Comparison of ENCODE assay signal across 8 cellular contexts in the genomic region with DNA sequence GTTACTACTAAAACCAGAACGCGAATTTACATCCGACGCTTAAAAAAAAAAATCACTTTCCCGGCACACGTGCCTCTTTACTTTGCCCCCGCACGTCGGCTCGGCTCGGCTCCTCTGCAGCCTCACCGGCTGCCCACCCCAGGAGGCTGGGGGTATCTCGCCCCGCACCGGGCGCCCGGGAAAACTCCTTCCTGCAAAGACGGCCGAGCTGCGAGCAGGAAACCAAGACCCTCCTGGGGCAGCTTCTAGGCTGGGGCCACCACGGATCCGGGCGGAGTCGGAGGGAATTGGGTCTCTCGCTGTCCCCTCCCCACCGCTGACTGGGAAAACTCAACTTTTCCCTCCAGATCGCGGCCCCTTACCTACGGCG. TPM values are rescaled to one million over a fixed set of nuclear protein-coding genes. Genes with fewer than 3 reads are reported as not detected.
DNase-seq lines count a peak whose midpoint lies in the region; TF ChIP-seq lines count a peak whose summit lies in the region.

No MANE protein-coding gene starts in this region.

- no peak overlapping the region for H4K8ac ChIP-seq in neuronal stem cell (ENCODE audit: low read depth, low read length)

- H2BK5ac ChIP-seq in neuronal stem cell (ENCODE audit: low read length): peak overlapping the region; percentile 87

- peak overlapping the region; percentile 98 for H3K18ac ChIP-seq in neuronal stem cell (ENCODE audit: low read length)

- peak overlapping the region; percentile 89 for H3K14ac ChIP-seq in neuronal stem cell (ENCODE audit: low read length)

- no peak overlapping the region for H2BK12ac ChIP-seq in neuronal stem cell (ENCODE audit: low read length)

- H2AK5ac ChIP-seq in neuronal stem cell (ENCODE audit: low read depth, low read length): no peak overlapping the region

- peaks cover 12% of the 10 kb centered on the region for H3K4me1 Mint-ChIP-seq in CD14-positive monocyte

- no peaks in the 10 kb centered on the region for H3K9me3 Mint-ChIP-seq in CD14-positive monocyte

- no peaks in the 10 kb centered on the region for H4K20me1 ChIP-seq in SU-DHL-6 (ENCODE audit: low read depth, low read length)

- peaks cover 5% of the 10 kb centered on the region for H3K4me1 ChIP-seq in HEK293 (ENCODE audit: control insufficient read depth, insufficient read depth, low read length)
- peaks cover 3% of the 10 kb centered on the region in 2 donors for H3K4me1 ChIP-seq in neuronal stem cell (ENCODE audit: control insufficient read depth in 2 of 2, insufficient read depth in 1 of 2, low read depth in 1 of 2, low read length in 2 of 2)

- H3K9ac ChIP-seq in SU-DHL-6 (ENCODE audit: low read length): peak overlapping the region; percentile 56
- peak overlapping the region; percentile 90 for H3K9ac ChIP-seq in neuronal stem cell (ENCODE audit: low read depth, low read length, poor library complexity)

- peak overlapping the region; percentile 86 to 94 for H3K4me3 Mint-ChIP-seq in CD14-positive monocyte

- H3K4me3 ChIP-seq in HEK293 (ENCODE audit: low read depth, low read length) (peak overlapping the region; percentile 81), SU-DHL-6 (ENCODE audit: insufficient read depth, low read length, poor library complexity, severe bottlenecking) (peak overlapping the region; percentile 65), fibroblast of mammary gland (ENCODE audit: control insufficient read depth, low read depth, low read length) (peak overlapping the region; percentile 64), neuronal stem cell (ENCODE audit: low read length in 2 of 2) (peak overlapping the region; percentile 86 to 89)

- H3K4ac ChIP-seq in neuronal stem cell (ENCODE audit: low read length): no peak overlapping the region

- no peaks in the 10 kb centered on the region for H3K9me3 ChIP-seq in HEK293 (ENCODE audit: control insufficient read depth, insufficient read depth, low read depth, low read length)
- H3K9me3 ChIP-seq in SU-DHL-6 (ENCODE audit: insufficient read depth, low read length): no peaks in the 10 kb centered on the region
- no peaks in the 10 kb centered on the region for H3K9me3 ChIP-seq in neuronal stem cell (replicated peaks in 1 of 2; ENCODE audit: control insufficient read depth in 2 of 2, insufficient read depth in 1 of 2, low read depth in 1 of 2, low read length in 2 of 2)

- H3K36me3 ChIP-seq in HEK293 (ENCODE audit: control insufficient read depth in 2 of 2, insufficient read depth in 1 of 2, low read length in 2 of 2): no peaks in the 10 kb centered on the region
- H3K36me3 ChIP-seq in SU-DHL-6 (ENCODE audit: low read length): no peaks in the 10 kb centered on the region
- H3K36me3 ChIP-seq in neuronal stem cell (replicated peaks in 1 of 2; ENCODE audit: control insufficient read depth in 2 of 2, insufficient read depth in 2 of 2, low read length in 2 of 2): peaks cover 0 to 6% of the 10 kb centered on the region in 2 donors

- H3F3A ChIP-seq in SU-DHL-6 (ENCODE audit: insufficient read depth): no peaks in the 10 kb centered on the region

- peak overlapping the region; percentile 89 for H2AFZ ChIP-seq in SU-DHL-6 (ENCODE audit: low read depth, low read length, severe bottlenecking)
- peak overlapping the region; percentile 99 for H2AFZ ChIP-seq in neuronal stem cell (ENCODE audit: low read length)

- H4K91ac ChIP-seq in neuronal stem cell (ENCODE audit: low read depth, low read length, poor library complexity): no peak overlapping the region

- H3K27ac ChIP-seq in HEK293 (ENCODE audit: extremely low read depth, low read depth, low read length) (peak overlapping the region; percentile 85), SU-DHL-6 (ENCODE audit: low read depth, low read length) (no peak overlapping the region), neuronal stem cell (replicated peaks; ENCODE audit: low read length) (peak overlapping the region; percentile 64)

- WGBS in neuronal stem cell (ENCODE audit: extremely low coverage in 2 of 2, insufficient read length in 2 of 2, insufficient replicate concordance in 1 of 2), 2 donors: no CpG with 5 or more reads among the region's 30 CpGs

- H3K27ac Mint-ChIP-seq in CD14-positive monocyte: peak overlapping the region in 1 of 7 donors; percentile 20

- H3K36me3 Mint-ChIP-seq in CD14-positive monocyte: no peaks in the 10 kb centered on the region

- TF ChIP-seq CTCF in CD14-positive monocyte (IDR thresholded peaks at IDR 0.05): no peak
- TF ChIP-seq CTCF in HEK293 (tag by site-specific recombination; IDR thresholded peaks at IDR 0.05): no peak
- TF ChIP-seq CTCF in SU-DHL-6 (IDR thresholded peaks at IDR 0.05; ENCODE audit: insufficient read depth, low read length, poor library complexity, severe bottlenecking): no peak
- TF ChIP-seq CTCF in fibroblast of mammary gland (conservative IDR thresholded peaks at IDR 0.05; ENCODE audit: control insufficient read depth, insufficient read depth, low read depth, low read length): no peak

- DNase-seq in CD14-positive monocyte (ENCODE audit: low spot score): no peak
- no peak for DNase-seq in fibroblast of mammary gland (ENCODE audit: low read depth)
- no peak for DNase-seq in neuronal stem cell (ENCODE audit: low spot score)
- no peak for DNase-seq in activated gamma-delta T cell treated with Interleukin-2 at 50 U/mL for 16 hours
- no peak for DNase-seq in T-helper 9 cell
- no peak for DNase-seq in NCI-H1048 (lab: John Stamatoyannopoulos, UW)

- H3K9me2 ChIP-seq in SU-DHL-6 (replicated peaks; ENCODE audit: insufficient read depth, low read length): no peaks in the 10 kb centered on the region

- H3K79me2 ChIP-seq in SU-DHL-6 (ENCODE audit: insufficient read depth, low read length): no peaks in the 10 kb centered on the region

- H3K23ac ChIP-seq in neuronal stem cell (ENCODE audit: low read depth, low read length, poor library complexity): peak overlapping the region; percentile 95

- no peaks in the 10 kb centered on the region for H3K79me1 ChIP-seq in neuronal stem cell (ENCODE audit: low read depth, low read length)

- H3K4me2 ChIP-seq in SU-DHL-6 (ENCODE audit: low read depth, low read length, poor library complexity, severe bottlenecking): peak overlapping the region; percentile 77
- peak overlapping the region; percentile 87 for H3K4me2 ChIP-seq in neuronal stem cell (ENCODE audit: insufficient read depth, low read length, poor library complexity, severe bottlenecking)

- H2BK120ac ChIP-seq in neuronal stem cell (ENCODE audit: low read depth, low read length): no peak overlapping the region

- H2BK15ac ChIP-seq in neuronal stem cell (ENCODE audit: low read length): peak overlapping the region; percentile 92

- CTCF ChIA-PET in HEK293 (lab: Yijun Ruan, JAX): interaction anchor here (0.7 to 1.1 kb wide), 2 partner anchors 46 to 81 kb away, joined by 3 read pairs; no protein-coding TSS in a partner anchor

- peaks cover 7 to 13% (median 12%) of the 10 kb centered on the region in 3 donors for H3K27me3 Mint-ChIP-seq in CD14-positive monocyte (ENCODE audit: low read depth in 3 of 3)

- POLR2A ChIA-PET in HEK293 (lab: Yijun Ruan, JAX): interaction anchor here (0.7 to 2.1 kb wide), 3 partner anchors 33 to 39 kb away, joined by 3 to 11 read pairs (median 5); a partner anchor contains a TSS

- intact Hi-C loops in CD14-positive monocyte (cut with micrococcal nuclease): no loop called here

- H3K27me3 ChIP-seq in SU-DHL-6 (ENCODE audit: low read length) (no peaks in the 10 kb centered on the region), neuronal stem cell (ENCODE audit: control insufficient read depth in 3 of 3, insufficient read depth in 3 of 3, low read depth in 1 of 3, low read length in 3 of 3) (no peaks in the 10 kb centered on the region)

TF ChIP-seq in HEK293, 187 proteins besides CTCF, POLR2A, EP300 and RAD21 (continues in another document):
- TF ChIP-seq, protein P1, sequence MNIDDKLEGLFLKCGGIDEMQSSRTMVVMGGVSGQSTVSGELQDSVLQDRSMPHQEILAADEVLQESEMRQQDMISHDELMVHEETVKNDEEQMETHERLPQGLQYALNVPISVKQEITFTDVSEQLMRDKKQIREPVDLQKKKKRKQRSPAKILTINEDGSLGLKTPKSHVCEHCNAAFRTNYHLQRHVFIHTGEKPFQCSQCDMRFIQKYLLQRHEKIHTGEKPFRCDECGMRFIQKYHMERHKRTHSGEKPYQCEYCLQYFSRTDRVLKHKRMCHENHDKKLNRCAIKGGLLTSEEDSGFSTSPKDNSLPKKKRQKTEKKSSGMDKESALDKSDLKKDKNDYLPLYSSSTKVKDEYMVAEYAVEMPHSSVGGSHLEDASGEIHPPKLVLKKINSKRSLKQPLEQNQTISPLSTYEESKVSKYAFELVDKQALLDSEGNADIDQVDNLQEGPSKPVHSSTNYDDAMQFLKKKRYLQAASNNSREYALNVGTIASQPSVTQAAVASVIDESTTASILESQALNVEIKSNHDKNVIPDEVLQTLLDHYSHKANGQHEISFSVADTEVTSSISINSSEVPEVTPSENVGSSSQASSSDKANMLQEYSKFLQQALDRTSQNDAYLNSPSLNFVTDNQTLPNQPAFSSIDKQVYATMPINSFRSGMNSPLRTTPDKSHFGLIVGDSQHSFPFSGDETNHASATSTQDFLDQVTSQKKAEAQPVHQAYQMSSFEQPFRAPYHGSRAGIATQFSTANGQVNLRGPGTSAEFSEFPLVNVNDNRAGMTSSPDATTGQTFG (tag by site-specific recombination; IDR thresholded peaks at IDR 0.05; ENCODE audit: borderline replicate concordance): no peak
- TF ChIP-seq RBAK (tag by site-specific recombination; IDR thresholded peaks at IDR 0.05) (no peak), ZNF335 (tag by site-specific recombination; conservative IDR thresholded peaks at IDR 0.05) (no peak; the same call in 1 of the 2 replicates), EGR2 (tag by site-specific recombination; IDR thresholded peaks at IDR 0.05; ENCODE audit: low read depth) (peak; percentile 48; the same call in 1 of the 2 replicates), ZNF155 (tag by site-specific recombination; IDR thresholded peaks at IDR 0.05) (no peak), GLIS1 (tag by site-specific recombination; IDR thresholded peaks at IDR 0.05) (no peak)

RNA-seq across cellular contexts. Expression of a gene that starts 0.6 kb away (rescaled TPM):
- polyA plus RNA-seq in CD14-positive monocyte: 1 to 10 TPM; 1.5 TPM
- polyA plus RNA-seq in neuronal stem cell (2013, experiment 1 of 2): 11.4 TPM
- polyA plus RNA-seq in neuronal stem cell (2013, experiment 2 of 2): 14.1 TPM

RNA-seq across cellular contexts. Expression of a gene that starts 32.7 kb away (rescaled TPM):
- 10 to 100 TPM; 47.6 to 57.9 TPM for polyA plus RNA-seq in CD14-positive monocyte
- polyA plus RNA-seq in neuronal stem cell (2013, experiment 1 of 2): 382 TPM
- polyA plus RNA-seq in neuronal stem cell (2013, experiment 2 of 2): 379 TPM

RNA-seq across cellular contexts. Expression of a gene that starts 42.2 kb away (rescaled TPM):
- 10 to 100 TPM; 25.4 to 36.3 TPM for polyA plus RNA-seq in CD14-positive monocyte
- 33.1 TPM for polyA plus RNA-seq in neuronal stem cell (2013, experiment 1 of 2)
- polyA plus RNA-seq in neuronal stem cell (2013, experiment 2 of 2): 32.2 TPM
